Comparison of ENCODE assay signal across 11 cellular contexts in genomic region chr6:20117474-20117873, GRCh38.
DNase-seq lines count a peak whose midpoint lies in the region; ATAC-seq, FAIRE-seq and TF ChIP-seq lines count a peak whose summit lies in the region.
"Had no signal": no experiment of that assay in that cellular context is flagged by ENCODE, and none has a peak within 500 bp of the region (broad histone marks: within the 10 kb centered on the region; RNA-seq: fewer than 3 reads in every experiment).

No MANE protein-coding gene starts in this region.

- H3K4me3 Mint-ChIP-seq in endodermal cell = no peak overlapping the region
- H3K4me3 Mint-ChIP-seq in CD4-positive, alpha-beta T cell = no peak overlapping the region
- H3K4me3 Mint-ChIP-seq in CD8-positive, alpha-beta memory T cell = no peak overlapping the region

- H3K27me3 ChIP-seq in endodermal cell (ENCODE audit: control insufficient read depth, insufficient read depth, low read length, poor library complexity, severe bottlenecking) (no peaks in the 10 kb centered on the region), colonic mucosa (no peaks in the 10 kb centered on the region)
- no peaks in the 10 kb centered on the region for H3K27me3 ChIP-seq in CD4-positive, alpha-beta T cell (ENCODE audit: control insufficient read depth, insufficient read depth, low read length)
- no peaks in the 10 kb centered on the region for H3K27me3 ChIP-seq in CD8-positive, alpha-beta memory T cell (ENCODE audit: insufficient read depth, low read length, poor library complexity, severe bottlenecking)
- H3K27me3 ChIP-seq: upper lobe of left lung had no signal

- H3K27me3 Mint-ChIP-seq in endodermal cell (ENCODE audit: insufficient read depth) = no peaks in the 10 kb centered on the region
- no peaks in the 10 kb centered on the region for H3K27me3 Mint-ChIP-seq in CD4-positive, alpha-beta T cell
- H3K27me3 Mint-ChIP-seq in CD8-positive, alpha-beta memory T cell = no peaks in the 10 kb centered on the region

- TF ChIP-seq CTCF in A549 (IDR thresholded peaks at IDR 0.05) (no peak), endodermal cell (conservative IDR thresholded peaks at IDR 0.05) (no peak), colonic mucosa (IDR thresholded peaks at IDR 0.05) (no peak)
- TF ChIP-seq CTCF in CD4-positive, alpha-beta T cell (IDR thresholded peaks at IDR 0.05) = no peak

- intact Hi-C loops in CD4-positive, alpha-beta T cell (cut with DNase I, micrococcal nuclease) = no loop called here
- intact Hi-C loops in colonic mucosa (cut with DNase I) = no loop called here

- H3K4me3 ChIP-seq in A549 (no peak overlapping the region), endodermal cell (ENCODE audit: low read length) (no peak overlapping the region), colonic mucosa (no peak overlapping the region)
- H3K4me3 ChIP-seq in CD8-positive, alpha-beta memory T cell (ENCODE audit: low read length) = no peak overlapping the region
- H3K4me3 ChIP-seq: upper lobe of left lung had no signal

- peak overlapping the region; percentile 26 for H3K27ac Mint-ChIP-seq in endodermal cell
- no peak overlapping the region for H3K27ac Mint-ChIP-seq in CD4-positive, alpha-beta T cell
- peak overlapping the region in 1 of 8 donors; percentile 78 for H3K27ac Mint-ChIP-seq in CD8-positive, alpha-beta memory T cell

- H3K9ac ChIP-seq in endodermal cell (ENCODE audit: extremely low read depth, low read length, poor library complexity, severe bottlenecking) (no peak overlapping the region), colonic mucosa (ENCODE audit: low read depth in 2 of 2, low read length in 2 of 2) (no peak overlapping the region)

- TF ChIP-seq RAD21 in A549 (conservative IDR thresholded peaks at IDR 0.05 in 1 of 2, IDR thresholded peaks at IDR 0.05 in 1 of 2) = no peak

- CTCF ChIA-PET in A549 (lab: Yijun Ruan, JAX) = interaction anchor here (1.2 to 2.7 kb wide), 2 partner anchors 9 to 25 kb away, joined by 5 to 14 read pairs; no protein-coding TSS in a partner anchor
- CTCF ChIA-PET in CD4-positive, alpha-beta T cell (lab: Charles Lee) = interaction anchor here (0.6 to 1.4 kb wide), 2 partner anchors 9 to 188 kb away, joined by 3 to 6 read pairs; no protein-coding TSS in a partner anchor
- CTCF ChIA-PET in CD8-positive, alpha-beta memory T cell (lab: Charles Lee) = interaction anchor here (1.5 kb wide), 1 partner anchor 9 kb away, joined by 7 read pairs; no protein-coding TSS in a partner anchor

- WGBS in A549 (ENCODE audit: missing lambda C conversion rate) = 58% methylated on average over 3 of the region's 3 CpGs
- 76 to 80% methylated on average over 1 to 3 of the region's 3 CpGs for WGBS in endodermal cell (ENCODE audit: insufficient coverage in 1 of 2, insufficient read length in 1 of 2), 2 experiments

- POLR2A ChIA-PET in A549 (lab: Yijun Ruan, JAX) = no interaction called here
- POLR2A ChIA-PET in CD4-positive, alpha-beta T cell (lab: Charles Lee) = no interaction called here
- POLR2A ChIA-PET in CD8-positive, alpha-beta memory T cell (lab: Charles Lee) = no interaction called here

- H3K36me3 Mint-ChIP-seq in endodermal cell (ENCODE audit: low read depth) = peaks cover 3% of the 10 kb centered on the region
- H3K36me3 Mint-ChIP-seq in CD4-positive, alpha-beta T cell (ENCODE audit: low read depth) = peaks cover 79% of the 10 kb centered on the region
- H3K36me3 Mint-ChIP-seq in CD8-positive, alpha-beta memory T cell = peaks cover 6 to 73% (median 13%) of the 10 kb centered on the region in 3 donors

- H3K4me1 Mint-ChIP-seq in endodermal cell = peaks cover 12% of the 10 kb centered on the region
- no peaks in the 10 kb centered on the region for H3K4me1 Mint-ChIP-seq in CD4-positive, alpha-beta T cell (ENCODE audit: low read depth)
- H3K4me1 Mint-ChIP-seq in CD8-positive, alpha-beta memory T cell = no peaks in the 10 kb centered on the region

- ATAC-seq in A549 = no peak
- peak; percentile 59 for ATAC-seq in GM19043 (IDR thresholded peaks at IDR 0.05; ENCODE audit: low read depth, unreplicated experiment)
- ATAC-seq in HG03280 (IDR thresholded peaks at IDR 0.05; ENCODE audit: unreplicated experiment) = peak; percentile 88
- ATAC-seq in CD4-positive, alpha-beta T cell (ENCODE audit: poor library complexity) = no peak
- ATAC-seq: Panc1 had no signal

- H3K4me1 ChIP-seq in A549 (peaks cover 14% of the 10 kb centered on the region; the same call in 2 of the 3 replicates), endodermal cell (ENCODE audit: control insufficient read depth, insufficient read depth, low read length) (peaks cover 6% of the 10 kb centered on the region), colonic mucosa (no peaks in the 10 kb centered on the region)
- H3K4me1 ChIP-seq in CD8-positive, alpha-beta memory T cell (ENCODE audit: insufficient read depth, low read length) = no peaks in the 10 kb centered on the region
- H3K4me1 ChIP-seq: upper lobe of left lung had no signal

- no peak for FAIRE-seq in A549 (lab: Jason Lieb, UNC)
- FAIRE-seq: GM18507 had no signal

- H3K4me2 ChIP-seq in A549 = 0 out of 3 replicates have a peak overlapping the region, but pooled peaks have one; percentile 26

- TF ChIP-seq EP300 in A549 (IDR thresholded peaks at IDR 0.05) = no peak

- TF ChIP-seq POLR2A in A549 (IDR thresholded peaks at IDR 0.05; ENCODE audit: low read length) = no peak

- H3K9me3 Mint-ChIP-seq in endodermal cell = no peaks in the 10 kb centered on the region
- H3K9me3 Mint-ChIP-seq in CD4-positive, alpha-beta T cell = no peaks in the 10 kb centered on the region
- no peaks in the 10 kb centered on the region for H3K9me3 Mint-ChIP-seq in CD8-positive, alpha-beta memory T cell

- DNase-seq in A549 (ENCODE audit: low read depth in 1 of 2, low spot score in 1 of 2) = no peak
- peak; percentile 75 for DNase-seq in endodermal cell
- DNase-seq in CD4-positive, alpha-beta T cell = no peak
- DNase-seq in colonic mucosa = no peak
- DNase-seq in CD8-positive, alpha-beta memory T cell = no peak
- DNase-seq in hepatic stellate cell (ENCODE audit: low spot score) = no peak
- DNase-seq: upper lobe of left lung had no signal

- H3K36me3 ChIP-seq in endodermal cell (ENCODE audit: control insufficient read depth, insufficient read depth, low read length) = no peaks in the 10 kb centered on the region
- H3K36me3 ChIP-seq in colonic mucosa = peaks cover 4% of the 10 kb centered on the region
- H3K36me3 ChIP-seq in CD8-positive, alpha-beta memory T cell (ENCODE audit: insufficient read depth, low read length) = no peaks in the 10 kb centered on the region

- no peak overlapping the region for H3K27ac ChIP-seq in A549
- no peak overlapping the region for H3K27ac ChIP-seq in endodermal cell (ENCODE audit: low read depth, low read length)
- no peak overlapping the region for H3K27ac ChIP-seq in CD4-positive, alpha-beta T cell (ENCODE audit: low read depth, low read length)
- no peak overlapping the region for H3K27ac ChIP-seq in colonic mucosa
- no peak overlapping the region for H3K27ac ChIP-seq in CD8-positive, alpha-beta memory T cell (ENCODE audit: low read depth, low read length)
- H3K27ac ChIP-seq: upper lobe of left lung had no signal

- H3K9me3 ChIP-seq in A549 (no peaks in the 10 kb centered on the region), endodermal cell (ENCODE audit: control insufficient read depth, low read length) (no peaks in the 10 kb centered on the region), colonic mucosa (no peaks in the 10 kb centered on the region)
- H3K9me3 ChIP-seq in CD4-positive, alpha-beta T cell (ENCODE audit: control insufficient read depth, low read length) = no peaks in the 10 kb centered on the region
- H3K9me3 ChIP-seq in CD8-positive, alpha-beta memory T cell (ENCODE audit: low read length) = no peaks in the 10 kb centered on the region
- H3K9me3 ChIP-seq: upper lobe of left lung had no signal

TF ChIP-seq in A549, 52 proteins besides CTCF, POLR2A, EP300 and RAD21 (continues in another document):
- TF ChIP-seq, protein P1, sequence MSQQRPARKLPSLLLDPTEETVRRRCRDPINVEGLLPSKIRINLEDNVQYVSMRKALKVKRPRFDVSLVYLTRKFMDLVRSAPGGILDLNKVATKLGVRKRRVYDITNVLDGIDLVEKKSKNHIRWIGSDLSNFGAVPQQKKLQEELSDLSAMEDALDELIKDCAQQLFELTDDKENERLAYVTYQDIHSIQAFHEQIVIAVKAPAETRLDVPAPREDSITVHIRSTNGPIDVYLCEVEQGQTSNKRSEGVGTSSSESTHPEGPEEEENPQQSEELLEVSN (IDR thresholded peaks at IDR 0.05; ENCODE audit: borderline replicate concordance, low read depth) = no peak
- TF ChIP-seq ZC3H11A (IDR thresholded peaks at IDR 0.05) (no peak), CHD2 (IDR thresholded peaks at IDR 0.05; ENCODE audit: low read length, partially characterized antibody) (no peak), CHD4 (IDR thresholded peaks at IDR 0.05; ENCODE audit: borderline replicate concordance) (no peak), ZFP36 (IDR thresholded peaks at IDR 0.05; ENCODE audit: borderline replicate concordance, partially characterized antibody) (no peak), HDAC2 (IDR thresholded peaks at IDR 0.05) (no peak), PBX3 (IDR thresholded peaks at IDR 0.05) (no peak), CBX2 (IDR thresholded peaks at IDR 0.05; ENCODE audit: borderline replicate concordance, low read depth) (no peak), JUNB (IDR thresholded peaks at IDR 0.05) (no peak), ELK1 (IDR thresholded peaks at IDR 0.05; ENCODE audit: low read depth, low read length) (no peak), MAFK (IDR thresholded peaks at IDR 0.05; ENCODE audit: partially characterized antibody) (no peak), TP53 (CRISPR knock-in tag; IDR thresholded peaks at IDR 0.05) (no peak), NPAS2 (CRISPR knock-in tag; IDR thresholded peaks at IDR 0.05; ENCODE audit: borderline replicate concordance) (no peak)

Comparison
In these comparisons a context has a peak if more than half of its experiments do, and no peak if none do; other contexts are left out.
1. ATAC-seq: peak in GM19043 (single experiment) and HG03280 (single experiment); none in A549 (0 of 2) and CD4-positive, alpha-beta T cell (single experiment).